In the genomic region with DNA sequence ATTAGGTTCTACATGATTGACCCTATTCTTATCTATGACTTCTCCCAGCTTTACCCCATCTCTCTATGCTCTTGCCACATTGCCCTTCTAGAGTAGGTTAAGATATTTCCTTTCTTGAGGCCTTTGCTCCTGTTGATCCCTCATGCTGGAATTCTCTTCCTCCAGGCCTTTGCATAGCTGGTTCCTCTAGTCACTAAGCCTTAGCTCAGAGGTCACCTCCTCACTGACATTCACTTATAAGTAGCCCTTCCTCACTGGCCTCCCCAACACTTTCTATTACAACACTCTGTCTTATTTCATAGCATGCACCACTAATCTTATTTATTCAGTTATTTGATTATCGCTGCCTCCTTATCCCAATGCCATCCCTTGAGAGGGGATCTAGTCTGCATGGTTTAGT, we compare ENCODE assay signal across 16 cellular contexts.
"Had no signal": no experiment of that assay in that cellular context is flagged by ENCODE, and none has a peak within 500 bp of the region (broad histone marks: within the 10 kb centered on the region; RNA-seq: fewer than 3 reads in every experiment).

No MANE protein-coding gene starts in this region.

- H3K36me3 ChIP-seq: left lung, upper lobe of left lung had no signal

- H3K4me1 ChIP-seq: left lung, upper lobe of left lung had no signal

- H3K27me3 ChIP-seq: hepatocyte, left lung, upper lobe of left lung had no signal

- H3K4me3 Mint-ChIP-seq: activated CD8-positive, alpha-beta T cell treated with anti-CD3 and anti-CD28 coated beads for 36 hours; activated naive CD8-positive, alpha-beta T cell treated with anti-CD3 and anti-CD28 coated beads, Interleukin-2, amount 10 ng/mL, durations not matched to agents 7 days and 5 days; activated T-cell treated with anti-CD3 and anti-CD28 coated beads, Interleukin-2, amount 50 U/mL, for 72 hours; natural killer cell treated with Interleukin-12 subunit alpha and Interleukin-12 subunit beta and Interleukin-15 and Interleukin-18, amount 100 ng/mL, for 72 hours; stimulated activated naive CD8-positive, alpha-beta T cell treated with anti-CD3 and anti-CD28 coated beads, Interleukin-15, amount 100 ng/mL, for 72 hours; WTC11 had no signal

- DNase-seq: activated CD4-positive, alpha-beta T cell treated with anti-CD3 and anti-CD28 coated beads for 4 hours; activated CD8-positive, alpha-beta memory T cell treated with anti-CD3 and anti-CD28 coated beads, Interleukin-2, amount 50 U/mL, for 4 hours; activated CD8-positive, alpha-beta T cell treated with anti-CD3 and anti-CD28 coated beads for 36 hours; activated naive CD8-positive, alpha-beta T cell treated with anti-CD3 and anti-CD28 coated beads, Interleukin-2, amount 10 ng/mL, durations not matched to agents 7 days and 5 days; activated T-cell treated with anti-CD3 and anti-CD28 coated beads, Interleukin-2, amount 50 U/mL, for 72 hours; anterior cingulate cortex; erythroblast; left lung; right cardiac atrium; stimulated activated naive CD8-positive, alpha-beta T cell treated with anti-CD3 and anti-CD28 coated beads, Interleukin-15, amount 100 ng/mL, for 72 hours; SW 1271; upper lobe of left lung had no signal

- H3K36me3 Mint-ChIP-seq: activated naive CD8-positive, alpha-beta T cell treated with anti-CD3 and anti-CD28 coated beads, Interleukin-2, amount 10 ng/mL, durations not matched to agents 7 days and 5 days; natural killer cell treated with Interleukin-12 subunit alpha and Interleukin-12 subunit beta and Interleukin-15 and Interleukin-18, amount 100 ng/mL, for 72 hours; WTC11 had no signal

- H3K9me3 Mint-ChIP-seq: activated CD8-positive, alpha-beta T cell treated with anti-CD3 and anti-CD28 coated beads for 36 hours; activated naive CD8-positive, alpha-beta T cell treated with anti-CD3 and anti-CD28 coated beads, Interleukin-2, amount 10 ng/mL, durations not matched to agents 7 days and 5 days had no signal

- H3K4me3 ChIP-seq: hepatocyte, left lung, upper lobe of left lung had no signal

- H3K4me1 Mint-ChIP-seq: activated naive CD8-positive, alpha-beta T cell treated with anti-CD3 and anti-CD28 coated beads, Interleukin-2, amount 10 ng/mL, durations not matched to agents 7 days and 5 days; stimulated activated naive CD8-positive, alpha-beta T cell treated with anti-CD3 and anti-CD28 coated beads, Interleukin-15, amount 100 ng/mL, for 72 hours; WTC11 had no signal

- H3K9me3 ChIP-seq: left lung, upper lobe of left lung had no signal

- H3K27me3 Mint-ChIP-seq: activated CD8-positive, alpha-beta T cell treated with anti-CD3 and anti-CD28 coated beads for 36 hours; activated naive CD8-positive, alpha-beta T cell treated with anti-CD3 and anti-CD28 coated beads, Interleukin-2, amount 10 ng/mL, durations not matched to agents 7 days and 5 days; natural killer cell treated with Interleukin-12 subunit alpha and Interleukin-12 subunit beta and Interleukin-15 and Interleukin-18, amount 100 ng/mL, for 72 hours; progenitor cell of endocrine pancreas; stimulated activated naive CD8-positive, alpha-beta T cell treated with anti-CD3 and anti-CD28 coated beads, Interleukin-15, amount 100 ng/mL, for 72 hours had no signal

- H2AFZ ChIP-seq: hepatocyte had no signal

- H3K79me2 ChIP-seq: hepatocyte had no signal

- H3K27ac ChIP-seq: hepatocyte, left lung, upper lobe of left lung had no signal

- H3K4me2 ChIP-seq: hepatocyte had no signal

- ATAC-seq: activated CD8-positive, alpha-beta T cell treated with anti-CD3 and anti-CD28 coated beads for 36 hours; activated T-cell treated with anti-CD3 and anti-CD28 coated beads, Interleukin-2, amount 50 U/mL, for 72 hours; left lung; natural killer cell treated with Interleukin-12 subunit alpha and Interleukin-12 subunit beta and Interleukin-15 and Interleukin-18, amount 100 ng/mL, for 72 hours; right cardiac atrium; stimulated activated naive CD8-positive, alpha-beta T cell treated with anti-CD3 and anti-CD28 coated beads, Interleukin-15, amount 100 ng/mL, for 72 hours; WTC11 had no signal

- H3K27ac Mint-ChIP-seq: activated CD8-positive, alpha-beta T cell treated with anti-CD3 and anti-CD28 coated beads for 36 hours; activated naive CD8-positive, alpha-beta T cell treated with anti-CD3 and anti-CD28 coated beads, Interleukin-2, amount 10 ng/mL, durations not matched to agents 7 days and 5 days; activated T-cell treated with anti-CD3 and anti-CD28 coated beads, Interleukin-2, amount 50 U/mL, for 72 hours; natural killer cell treated with Interleukin-12 subunit alpha and Interleukin-12 subunit beta and Interleukin-15 and Interleukin-18, amount 100 ng/mL, for 72 hours; progenitor cell of endocrine pancreas; stimulated activated naive CD8-positive, alpha-beta T cell treated with anti-CD3 and anti-CD28 coated beads, Interleukin-15, amount 100 ng/mL, for 72 hours; WTC11 had no signal
